Comparison of ENCODE assay signal across 1 cellular context in the genomic region with DNA sequence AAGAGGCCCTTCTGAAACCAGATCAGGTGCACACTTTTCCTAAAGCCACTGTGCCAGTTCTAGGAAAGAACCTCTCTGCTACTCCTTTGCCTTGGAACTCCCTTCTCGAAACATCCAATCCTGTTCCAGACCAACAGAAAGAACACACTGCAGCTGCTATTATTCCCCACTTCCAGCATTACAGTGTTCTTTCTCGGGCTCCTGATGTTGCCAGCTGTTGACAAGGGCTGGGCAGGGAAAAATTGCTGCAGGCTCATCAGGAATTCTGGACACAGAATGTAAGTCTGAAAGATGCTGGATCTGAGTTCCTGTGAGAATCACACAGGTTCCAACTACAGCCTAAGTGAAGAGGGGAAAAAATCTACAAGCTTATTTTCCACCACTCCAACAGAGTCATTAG.
TF ChIP-seq lines count a peak whose summit lies in the region.

No MANE protein-coding gene starts in this region.

TF ChIP-seq in H1, 55 proteins besides CTCF, POLR2A, EP300 and RAD21:
- TF ChIP-seq, protein P1, sequence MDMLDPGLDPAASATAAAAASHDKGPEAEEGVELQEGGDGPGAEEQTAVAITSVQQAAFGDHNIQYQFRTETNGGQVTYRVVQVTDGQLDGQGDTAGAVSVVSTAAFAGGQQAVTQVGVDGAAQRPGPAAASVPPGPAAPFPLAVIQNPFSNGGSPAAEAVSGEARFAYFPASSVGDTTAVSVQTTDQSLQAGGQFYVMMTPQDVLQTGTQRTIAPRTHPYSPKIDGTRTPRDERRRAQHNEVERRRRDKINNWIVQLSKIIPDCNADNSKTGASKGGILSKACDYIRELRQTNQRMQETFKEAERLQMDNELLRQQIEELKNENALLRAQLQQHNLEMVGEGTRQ (IDR thresholded peaks at IDR 0.05; ENCODE audit: low read length), result no peak
- TF ChIP-seq PHF8 (conservative IDR thresholded peaks at IDR 0.05; ENCODE audit: low read depth, low read length) (no peak), SP2 (IDR thresholded peaks at IDR 0.05; ENCODE audit: low read length) (no peak), TAF1 (IDR thresholded peaks at IDR 0.05; ENCODE audit: low read depth, low read length) (no peak), SIRT6 (IDR thresholded peaks at IDR 0.05; ENCODE audit: low read length) (no peak), BCL11A (IDR thresholded peaks at IDR 0.05; ENCODE audit: low read depth in 2 of 2, low read length in 2 of 2) (no peak), SRF (IDR thresholded peaks at IDR 0.05; ENCODE audit: low read depth, low read length) (no peak), SP1 (IDR thresholded peaks at IDR 0.05; ENCODE audit: low read depth, low read length) (no peak), SP4 (IDR thresholded peaks at IDR 0.05; ENCODE audit: low read length) (no peak), GTF2F1 (IDR thresholded peaks at IDR 0.05; ENCODE audit: borderline replicate concordance, low read depth, low read length) (no peak)
- TF ChIP-seq, protein P2, sequence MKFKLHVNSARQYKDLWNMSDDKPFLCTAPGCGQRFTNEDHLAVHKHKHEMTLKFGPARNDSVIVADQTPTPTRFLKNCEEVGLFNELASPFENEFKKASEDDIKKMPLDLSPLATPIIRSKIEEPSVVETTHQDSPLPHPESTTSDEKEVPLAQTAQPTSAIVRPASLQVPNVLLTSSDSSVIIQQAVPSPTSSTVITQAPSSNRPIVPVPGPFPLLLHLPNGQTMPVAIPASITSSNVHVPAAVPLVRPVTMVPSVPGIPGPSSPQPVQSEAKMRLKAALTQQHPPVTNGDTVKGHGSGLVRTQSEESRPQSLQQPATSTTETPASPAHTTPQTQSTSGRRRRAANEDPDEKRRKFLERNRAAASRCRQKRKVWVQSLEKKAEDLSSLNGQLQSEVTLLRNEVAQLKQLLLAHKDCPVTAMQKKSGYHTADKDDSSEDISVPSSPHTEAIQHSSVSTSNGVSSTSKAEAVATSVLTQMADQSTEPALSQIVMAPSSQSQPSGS (IDR thresholded peaks at IDR 0.05; ENCODE audit: low read length), result no peak
